2 cellular contexts compared by ENCODE assay signal in the genomic region with DNA sequence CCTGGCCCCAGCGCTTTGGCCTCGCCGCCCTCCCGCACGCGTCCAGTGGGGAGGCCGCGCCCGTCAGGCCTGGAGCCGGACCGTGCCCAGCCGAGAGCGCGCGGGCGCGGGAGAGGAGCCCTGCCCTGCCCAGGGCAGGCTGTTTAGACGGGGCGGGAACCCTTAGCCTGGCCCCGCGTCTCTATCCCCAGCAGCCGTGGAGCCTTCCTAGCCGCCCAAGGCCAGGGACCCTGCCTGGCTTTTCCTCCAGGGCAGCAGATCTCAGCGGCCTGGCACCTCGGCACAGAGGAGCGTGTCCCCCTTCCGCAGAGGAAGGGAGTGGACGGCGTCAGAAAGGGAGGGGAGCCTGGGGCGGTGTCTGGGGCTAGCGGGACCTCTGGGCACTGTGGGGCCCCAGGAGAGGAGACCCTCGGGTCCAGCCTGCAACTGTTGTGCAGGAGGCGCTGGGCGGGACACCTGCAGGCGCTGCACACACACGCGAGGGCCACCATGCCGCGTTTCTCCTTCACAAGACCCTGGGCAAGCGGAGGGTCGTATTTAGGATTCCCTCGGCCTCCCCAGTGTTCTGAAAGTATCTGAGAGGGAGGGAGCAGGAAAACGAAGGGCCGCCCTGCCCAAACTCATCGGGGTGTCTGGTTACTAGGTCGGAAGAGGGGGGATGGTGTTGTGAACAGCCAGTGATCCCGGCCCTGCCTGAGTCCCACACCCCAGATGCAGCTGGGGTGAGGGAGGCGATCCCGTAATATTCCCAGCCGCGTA.
A peak's percentile ranks its signal among the peaks of the same experiment; 100 is the strongest.
TF ChIP-seq lines count a peak whose summit lies in the region.

No MANE protein-coding gene starts in this region.

TF ChIP-seq in GM23338, 12 proteins besides CTCF, POLR2A, EP300 and RAD21:
- TF ChIP-seq EZH2 (IDR thresholded peaks at IDR 0.05; ENCODE audit: low read depth, unreplicated experiment) (peak; percentile 79), STAT1 (IDR thresholded peaks at IDR 0.05; ENCODE audit: unreplicated experiment) (no peak)
TF ChIP-seq in GM23338: peak in this region for 1.

TF ChIP-seq in H1, 55 proteins besides CTCF, POLR2A, EP300 and RAD21:
- TF ChIP-seq, protein P1, sequence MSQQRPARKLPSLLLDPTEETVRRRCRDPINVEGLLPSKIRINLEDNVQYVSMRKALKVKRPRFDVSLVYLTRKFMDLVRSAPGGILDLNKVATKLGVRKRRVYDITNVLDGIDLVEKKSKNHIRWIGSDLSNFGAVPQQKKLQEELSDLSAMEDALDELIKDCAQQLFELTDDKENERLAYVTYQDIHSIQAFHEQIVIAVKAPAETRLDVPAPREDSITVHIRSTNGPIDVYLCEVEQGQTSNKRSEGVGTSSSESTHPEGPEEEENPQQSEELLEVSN (IDR thresholded peaks at IDR 0.05): peak; percentile 14; the same call in 1 of the 2 replicates
- TF ChIP-seq RBBP5 (IDR thresholded peaks at IDR 0.05; ENCODE audit: borderline replicate concordance, low read depth, low read length): peak; percentile 19; the same call in 1 of the 2 replicates
- TF ChIP-seq NANOG (IDR thresholded peaks at IDR 0.05; ENCODE audit: insufficient read depth, low read depth, low read length, poor library complexity, severe bottlenecking): no peak
- no peak for TF ChIP-seq POU5F1 (IDR thresholded peaks at IDR 0.05; ENCODE audit: low read depth, low read length)
- peak; percentile 93 for TF ChIP-seq RNF2 (IDR thresholded peaks at IDR 0.05; ENCODE audit: borderline replicate concordance, low read depth, low read length, missing control alignments, poor library complexity, severe bottlenecking)
- TF ChIP-seq EGR1 (IDR thresholded peaks at IDR 0.05; ENCODE audit: borderline replicate concordance, low read depth, low read length): no peak
- TF ChIP-seq TAF7 (optimal IDR thresholded peaks at IDR 0.05; ENCODE audit: borderline replicate concordance, low read depth, low read length): no peak
- peak; percentile 30 for TF ChIP-seq KDM4A (IDR thresholded peaks at IDR 0.05; ENCODE audit: low read depth, low read length, severe bottlenecking)
- peak; percentile 88 for TF ChIP-seq SUZ12 (IDR thresholded peaks at IDR 0.05; ENCODE audit: low read length)
- peak; percentile 93 for TF ChIP-seq EZH2 (IDR thresholded peaks at IDR 0.05; ENCODE audit: low read depth, low read length, severe bottlenecking)
